Comparison of ENCODE assay signal across 1 cellular context in genomic region chr2:147577323-147578014, GRCh38.
TF ChIP-seq lines count a peak whose summit lies in the region.

No MANE protein-coding gene starts in this region.

TF ChIP-seq in liver, 16 proteins besides CTCF, POLR2A, EP300 and RAD21 (continued from another document):
- TF ChIP-seq REST (IDR thresholded peaks at IDR 0.05) = no peak
